In the genomic region with DNA sequence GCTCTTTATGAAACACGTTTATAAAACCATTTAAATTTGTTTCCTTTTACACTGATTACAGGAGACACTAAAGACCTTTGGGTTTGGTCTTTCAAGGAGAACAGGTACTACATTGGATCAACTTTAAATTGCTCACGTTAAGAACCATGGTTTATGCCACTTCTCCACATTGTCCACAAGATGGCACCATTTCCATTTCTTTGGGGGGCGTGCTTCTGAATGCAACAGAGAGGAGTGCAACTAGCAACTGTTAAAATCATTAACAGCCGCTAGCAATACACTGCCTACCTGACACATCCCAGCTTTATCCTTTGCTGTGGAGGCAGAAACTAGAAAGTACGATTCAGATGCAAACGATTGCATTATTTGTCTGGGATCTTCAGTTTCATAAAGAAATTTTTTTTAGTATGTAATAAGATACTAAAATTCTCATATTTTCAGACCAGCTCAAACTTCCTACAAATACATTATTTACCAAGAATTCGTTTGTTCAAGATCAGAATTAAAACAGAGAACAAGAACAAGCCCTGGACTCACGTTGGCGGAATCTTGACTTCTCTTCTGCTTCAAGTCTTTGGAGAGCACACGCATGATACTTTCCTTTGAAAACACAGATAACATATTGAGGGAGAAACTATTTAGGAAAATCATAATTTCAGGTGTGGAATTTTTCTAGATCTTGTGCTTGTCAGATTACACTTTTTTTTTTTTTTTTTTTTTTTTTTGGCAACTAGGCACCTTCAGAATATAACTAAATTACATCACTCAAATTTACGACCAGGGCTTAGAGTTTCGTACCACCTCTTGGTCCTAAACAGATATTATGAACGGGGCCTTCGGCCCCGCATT, we compare ENCODE assay signal across 8 cellular contexts. TPM values are rescaled to one million over a fixed set of nuclear protein-coding genes. Genes with fewer than 3 reads are reported as not detected.
A peak's percentile ranks its signal among the peaks of the same experiment; 100 is the strongest.
DNase-seq lines count a peak whose midpoint lies in the region; ATAC-seq and TF ChIP-seq lines count a peak whose summit lies in the region.

No MANE protein-coding gene starts in this region.

- POLR2A ChIA-PET in CD4-positive, alpha-beta memory T cell (lab: Charles Lee; ENCODE audit: partially characterized antibody), result interaction anchor here (1.6 to 1.8 kb wide), 2 partner anchors 61 to 136 kb away, joined by 4 to 5 read pairs; partner anchors contain the start of genes CCNO, DHX29 and MTREX

- peak overlapping the region; percentile 34 for H3K27ac ChIP-seq in CD4-positive, alpha-beta memory T cell (ENCODE audit: low read depth, low read length)
- H3K27ac ChIP-seq in dorsolateral prefrontal cortex (no peak overlapping the region), lung (ENCODE audit: low read depth in 1 of 2, low read length in 1 of 2) (no peak overlapping the region)

- TF ChIP-seq CTCF in dorsolateral prefrontal cortex (IDR thresholded peaks at IDR 0.05 in 54 of 56, conservative IDR thresholded peaks at IDR 0.05 in 2 of 56; ENCODE audit: low read depth in 1 of 56, partially characterized antibody in 56 of 56) (peak; percentile 65 to 92 (median 83)), lung (IDR thresholded peaks at IDR 0.05; ENCODE audit: control extremely low read depth, extremely low read depth) (peak; percentile 82)

- intact Hi-C loops in CD4-positive, alpha-beta memory T cell (cut with micrococcal nuclease), result loop anchor here (1.0 to 10.0 kb wide), 6 partner anchors 59 to 540 kb away; partner anchors contain the start of genes DHX29, MTREX and SLC38A9
- intact Hi-C loops in activated CD4-positive, alpha-beta T cell treated with anti-CD3 and anti-CD28 coated beads, Interleukin-2, amount 10 ng/mL, durations not matched to agents 24 days and 14 days (cut with micrococcal nuclease), result loop anchor here (1.0 to 10.0 kb wide), 5 partner anchors 135 to 857 kb away; partner anchors contain the start of genes ARL15, DHX29 and MTREX
- intact Hi-C loops in dorsolateral prefrontal cortex (cut with DNase I), result loop anchor here in 1 of 2 donors (5.0 to 10.0 kb wide), 4 partner anchors 63 to 753 kb away; partner anchors contain the start of genes CCNO, DHX29 and MTREX

- H3K9me3 ChIP-seq in CD4-positive, alpha-beta memory T cell (ENCODE audit: control insufficient read depth in 1 of 2, low read length in 2 of 2), result no peaks in the 10 kb centered on the region
- peaks cover 0 to 2% of the 10 kb centered on the region in 2 donors for H3K9me3 ChIP-seq in lung (ENCODE audit: control insufficient read depth in 2 of 2, insufficient read depth in 1 of 2, low read length in 1 of 2)

- peak; percentile 47 for ATAC-seq in GM19372 (IDR thresholded peaks at IDR 0.05; ENCODE audit: low read depth, unreplicated experiment)
- peak; percentile 54 for ATAC-seq in HG03520 (IDR thresholded peaks at IDR 0.05; ENCODE audit: unreplicated experiment)
- peak; percentile 79 for ATAC-seq in lung (ENCODE audit: insufficient read depth, low FRiP score)

- peak overlapping the region in 1 of 2 donors; percentile 32 for H3K4me3 ChIP-seq in CD4-positive, alpha-beta memory T cell (ENCODE audit: low read length in 2 of 2)
- H3K4me3 ChIP-seq in dorsolateral prefrontal cortex (peak overlapping the region in 58 of 59 donors; percentile 28 to 72 (median 54)), lung (no peak overlapping the region)

- peaks cover 34% of the 10 kb centered on the region for H3K4me1 ChIP-seq in CD4-positive, alpha-beta memory T cell (ENCODE audit: insufficient read depth, low read length)
- H3K4me1 ChIP-seq in lung (ENCODE audit: control insufficient read depth in 2 of 2, insufficient read depth in 2 of 2, low read length in 2 of 2), result peaks cover 0 to 8% of the 10 kb centered on the region in 2 donors

- H3K36me3 Mint-ChIP-seq in CD4-positive, alpha-beta memory T cell, result no peaks in the 10 kb centered on the region
- H3K36me3 Mint-ChIP-seq in activated CD4-positive, alpha-beta T cell treated with anti-CD3 and anti-CD28 coated beads, Interleukin-2, amount 10 ng/mL, durations not matched to agents 24 days and 14 days (ENCODE audit: low read depth), result no peaks in the 10 kb centered on the region

- H3K9me3 Mint-ChIP-seq in CD4-positive, alpha-beta memory T cell, result no peaks in the 10 kb centered on the region
- no peaks in the 10 kb centered on the region for H3K9me3 Mint-ChIP-seq in activated CD4-positive, alpha-beta T cell treated with anti-CD3 and anti-CD28 coated beads, Interleukin-2, amount 10 ng/mL, durations not matched to agents 24 days and 14 days

- CTCF ChIA-PET in CD4-positive, alpha-beta memory T cell (lab: Charles Lee; ENCODE audit: partially characterized antibody), result interaction anchor here (0.7 to 4.2 kb wide), 15 partner anchors 10 to 520 kb away, joined by 3 to 26 read pairs (median 5); partner anchors contain the start of gene GPX8

- H3K27me3 ChIP-seq in CD4-positive, alpha-beta memory T cell (ENCODE audit: insufficient read depth, low read length), result peaks cover 35% of the 10 kb centered on the region
- H3K27me3 ChIP-seq in dorsolateral prefrontal cortex (peaks cover 0 to 96% (median 76%) of the 10 kb centered on the region in 45 donors), lung (ENCODE audit: control insufficient read depth, insufficient read depth) (no peaks in the 10 kb centered on the region)

- peak; percentile 74 to 80 (median 76) for DNase-seq in CD4-positive, alpha-beta memory T cell
- DNase-seq in NCI-H524 treated with DMSO at 0.1 percent for 48 hours (lab: John Stamatoyannopoulos, UW) (peak; percentile 38), dorsolateral prefrontal cortex (peak in 3 of 10 donors; percentile 31 to 67 (median 44)), lung (ENCODE audit: low spot score) (peak; percentile 63)
- peak; percentile 91 for DNase-seq in activated CD4-positive, alpha-beta T cell treated with anti-CD3 and anti-CD28 coated beads, Interleukin-2, amount 10 ng/mL, durations not matched to agents 24 days and 14 days
- DNase-seq in stimulated activated CD8-positive, alpha-beta memory T cell treated with anti-CD3 and anti-CD28 coated beads, Interleukin-15, amount 100 ng/mL, for 1 hour (ENCODE audit: low read depth), result peak; percentile 37

- peaks cover 47 to 63% of the 10 kb centered on the region in 2 donors for H3K27me3 Mint-ChIP-seq in CD4-positive, alpha-beta memory T cell
- H3K27me3 Mint-ChIP-seq in activated CD4-positive, alpha-beta T cell treated with anti-CD3 and anti-CD28 coated beads, Interleukin-2, amount 10 ng/mL, durations not matched to agents 24 days and 14 days, result peaks cover 72% of the 10 kb centered on the region

- H3K4me1 Mint-ChIP-seq in CD4-positive, alpha-beta memory T cell, result peaks cover 19 to 46% (median 28%) of the 10 kb centered on the region in 4 donors
- peaks cover 33% of the 10 kb centered on the region for H3K4me1 Mint-ChIP-seq in activated CD4-positive, alpha-beta T cell treated with anti-CD3 and anti-CD28 coated beads, Interleukin-2, amount 10 ng/mL, durations not matched to agents 24 days and 14 days

- H3K36me3 ChIP-seq in CD4-positive, alpha-beta memory T cell (ENCODE audit: insufficient read depth, low read length), result no peaks in the 10 kb centered on the region
- no peaks in the 10 kb centered on the region for H3K36me3 ChIP-seq in lung (ENCODE audit: control insufficient read depth in 2 of 2, insufficient read depth in 2 of 2, low read length in 2 of 2)

- H3K4me3 Mint-ChIP-seq in CD4-positive, alpha-beta memory T cell, result peak overlapping the region; percentile 84 to 91 (median 87)
- peak overlapping the region; percentile 86 for H3K4me3 Mint-ChIP-seq in activated CD4-positive, alpha-beta T cell treated with anti-CD3 and anti-CD28 coated beads, Interleukin-2, amount 10 ng/mL, durations not matched to agents 24 days and 14 days

- 7 to 8% methylated on average over 15 of the region's 15 CpGs for WGBS in lung, 2 donors

- H3K27ac Mint-ChIP-seq in CD4-positive, alpha-beta memory T cell, result peak overlapping the region in 5 of 7 donors; percentile 41 to 94 (median 89)
- H3K27ac Mint-ChIP-seq in activated CD4-positive, alpha-beta T cell treated with anti-CD3 and anti-CD28 coated beads, Interleukin-2, amount 10 ng/mL, durations not matched to agents 24 days and 14 days, result no peak overlapping the region

RNA-seq across cellular contexts. Expression of gene CDC20B, which starts 0.7 kb away (rescaled TPM):
- total RNA-seq in CD4-positive, alpha-beta memory T cell, result not detected
- polyA plus RNA-seq in CD4-positive, alpha-beta memory T cell, result not detected
- total RNA-seq in activated CD4-positive, alpha-beta T cell treated with anti-CD3 and anti-CD28 coated beads, Interleukin-2, amount 10 ng/mL, durations not matched to agents 24 days and 14 days, result not detected in 2 replicates
- under 1 TPM in 18 of 120 experiments, not detected in 102; 0.13 to 0.68 (median 0.30) TPM for total RNA-seq in dorsolateral prefrontal cortex
- 1 to 10 TPM; 1.4 to 5.7 TPM for total RNA-seq in lung
- under 1 TPM; 0.28 to 0.42 TPM for polyA plus RNA-seq in lung

RNA-seq across cellular contexts. Expression of gene GPX8, which starts 12.3 kb away (rescaled TPM):
- not detected for total RNA-seq in CD4-positive, alpha-beta memory T cell
- polyA plus RNA-seq in CD4-positive, alpha-beta memory T cell, result not detected
- total RNA-seq in activated CD4-positive, alpha-beta T cell treated with anti-CD3 and anti-CD28 coated beads, Interleukin-2, amount 10 ng/mL, durations not matched to agents 24 days and 14 days, result not detected in 2 replicates
- total RNA-seq in dorsolateral prefrontal cortex (1 to 10 TPM in 29 of 120 experiments, under 1 TPM in 69, not detected in 22; 0.12 to 3.1 (median 0.69) TPM), lung (10 to 100 TPM; 18.8 to 30.8 TPM)
- 1 to 10 TPM; 7.5 to 8.6 TPM for polyA plus RNA-seq in lung

RNA-seq across cellular contexts. Expression of gene MCIDAS, which starts 54.8 kb away (rescaled TPM):
- not detected for total RNA-seq in CD4-positive, alpha-beta memory T cell
- not detected for polyA plus RNA-seq in CD4-positive, alpha-beta memory T cell
- not detected in 2 replicates for total RNA-seq in activated CD4-positive, alpha-beta T cell treated with anti-CD3 and anti-CD28 coated beads, Interleukin-2, amount 10 ng/mL, durations not matched to agents 24 days and 14 days
- 1 to 10 TPM in 4 of 120 experiments, under 1 TPM in 34, not detected in 82; 0.20 to 1.7 (median 0.43) TPM for total RNA-seq in dorsolateral prefrontal cortex
- 1 to 10 TPM in 1 of 2 donors, under 1 TPM in 1; 0.31 to 1.7 TPM for total RNA-seq in lung
- under 1 TPM; 0.23 to 0.93 TPM for polyA plus RNA-seq in lung

Comparison
In these comparisons a context has a peak if more than half of its experiments do, and no peak if none do; other contexts are left out.
1. RNA of gene GPX8, which starts 12.3 kb away (total RNA-seq): 18.8 to 30.8 TPM in lung; 0.12 to 3.1 TPM in dorsolateral prefrontal cortex, not detected in CD4-positive, alpha-beta memory T cell and not detected in activated CD4-positive, alpha-beta T cell treated with anti-CD3 and anti-CD28 coated beads, Interleukin-2, amount 10 ng/mL, durations not matched to agents 24 days and 14 days; every median in the first group is over 4 times any median in the second.
2. Peak in every context shown above with its lines, with median percentiles within 50 percentile points of each other: ATAC-seq.